34 cellular contexts compared by ENCODE assay signal in genomic region chr16:56012479-56012811, GRCh38.
"Had no signal": no experiment of that assay in that cellular context is flagged by ENCODE, and none has a peak within 500 bp of the region (broad histone marks: within the 10 kb centered on the region; RNA-seq: fewer than 3 reads in every experiment).

No MANE protein-coding gene starts in this region.

- H3K27ac Mint-ChIP-seq: activated B cell treated with CpG ODN at 0.5 μM for 24 hours; activated CD4-positive, alpha-beta memory T cell treated with anti-CD3 and anti-CD28 coated beads for 36 hours; activated CD4-positive, alpha-beta T cell treated with anti-CD3 and anti-CD28 coated beads, Interleukin-2, amount 10 ng/mL, durations not matched to agents 7 days and 5 days; activated CD8-positive, alpha-beta T cell treated with anti-CD3 and anti-CD28 coated beads for 36 hours; activated naive CD4-positive, alpha-beta T cell treated with anti-CD3 and anti-CD28 coated beads, Interleukin-2, amount 10 ng/mL, durations not matched to agents 7 days and 5 days; activated naive CD4-positive, alpha-beta T cell treated with anti-CD3 and anti-CD28 coated beads, Interleukin-2, amount 50 U/mL, for 24 hours; activated naive CD8-positive, alpha-beta T cell; activated naive CD8-positive, alpha-beta T cell treated with anti-CD3 and anti-CD28 coated beads, Interleukin-2, amount 10 ng/mL, durations not matched to agents 7 days and 5 days; activated naive CD8-positive, alpha-beta T cell treated with anti-CD3 and anti-CD28 coated beads, Interleukin-2, amount 50 U/mL, for 24 hours; activated T-cell treated with anti-CD3 and anti-CD28 coated beads, Interleukin-2, amount 50 U/mL, for 24 hours; activated T-helper 2 cell treated with anti-CD3 and anti-CD28 coated beads, Interferon-gamma antibody, Interleukin-2, Interleukin-4, amounts not matched to agents 10 μg/mL and 5 μg/mL and 100 μg/mL, durations not matched to agents 14 hours and 24 hours and 36 hours; brain; T-helper 1 cell treated with Interleukin-12 subunit alpha and Interleukin-12 subunit beta and Interleukin-4 antibody, amounts not matched to agents 30 μg/mL and 1 μg/mL, for 36 hours; T-helper 2 cell treated with Interferon-gamma antibody and Interleukin-4, amounts not matched to agents 5 μg/mL and 100 μg/mL, for 36 hours had no signal

- H3K27ac ChIP-seq: ascending aorta, cardiac muscle cell, VCaP had no signal

- H3K9me3 ChIP-seq: ascending aorta had no signal

- H3K27me3 Mint-ChIP-seq: activated CD4-positive, alpha-beta T cell treated with anti-CD3 and anti-CD28 coated beads, Interleukin-2, amount 10 ng/mL, durations not matched to agents 7 days and 5 days; activated naive CD4-positive, alpha-beta T cell treated with anti-CD3 and anti-CD28 coated beads, Interleukin-2, amount 10 ng/mL, durations not matched to agents 7 days and 5 days had no signal

- FAIRE-seq: bronchial epithelial cell, TTC549 had no signal

- H3K36me3 Mint-ChIP-seq: activated CD4-positive, alpha-beta memory T cell treated with anti-CD3 and anti-CD28 coated beads for 36 hours; activated naive CD4-positive, alpha-beta T cell treated with anti-CD3 and anti-CD28 coated beads, Interleukin-2, amount 10 ng/mL, durations not matched to agents 7 days and 5 days; activated naive CD4-positive, alpha-beta T cell treated with anti-CD3 and anti-CD28 coated beads, Interleukin-2, amount 50 U/mL, for 24 hours; activated naive CD8-positive, alpha-beta T cell; activated naive CD8-positive, alpha-beta T cell treated with anti-CD3 and anti-CD28 coated beads, Interleukin-2, amount 10 ng/mL, durations not matched to agents 7 days and 5 days; brain had no signal

- H3K4me3 ChIP-seq: ascending aorta, cardiac muscle cell had no signal

- H3K27me3 ChIP-seq: ascending aorta, cardiac muscle cell had no signal

- H3K36me3 ChIP-seq: ascending aorta, cardiac muscle cell had no signal

- ATAC-seq: activated CD8-positive, alpha-beta T cell treated with anti-CD3 and anti-CD28 coated beads for 36 hours; activated naive CD8-positive, alpha-beta T cell treated with anti-CD3 and anti-CD28 coated beads, Interleukin-2, amount 50 U/mL, for 24 hours had no signal

- H3K4me1 ChIP-seq: ascending aorta had no signal

- H3K4me3 Mint-ChIP-seq: activated B cell treated with CpG ODN at 0.5 μM for 24 hours; activated CD4-positive, alpha-beta memory T cell treated with anti-CD3 and anti-CD28 coated beads for 36 hours; activated CD4-positive, alpha-beta T cell treated with anti-CD3 and anti-CD28 coated beads, Interleukin-2, amount 10 ng/mL, durations not matched to agents 7 days and 5 days; activated CD8-positive, alpha-beta T cell treated with anti-CD3 and anti-CD28 coated beads for 36 hours; activated naive CD4-positive, alpha-beta T cell treated with anti-CD3 and anti-CD28 coated beads, Interleukin-2, amount 10 ng/mL, durations not matched to agents 7 days and 5 days; activated naive CD4-positive, alpha-beta T cell treated with anti-CD3 and anti-CD28 coated beads, Interleukin-2, amount 50 U/mL, for 24 hours; activated naive CD8-positive, alpha-beta T cell; activated naive CD8-positive, alpha-beta T cell treated with anti-CD3 and anti-CD28 coated beads, Interleukin-2, amount 10 ng/mL, durations not matched to agents 7 days and 5 days; activated naive CD8-positive, alpha-beta T cell treated with anti-CD3 and anti-CD28 coated beads, Interleukin-2, amount 50 U/mL, for 24 hours; activated T-cell treated with anti-CD3 and anti-CD28 coated beads, Interleukin-2, amount 50 U/mL, for 24 hours; brain; central memory CD8-positive, alpha-beta T cell; T-helper 1 cell treated with Interleukin-12 subunit alpha and Interleukin-12 subunit beta and Interleukin-4 antibody, amounts not matched to agents 30 μg/mL and 1 μg/mL, for 36 hours; T-helper 2 cell treated with Interferon-gamma antibody and Interleukin-4, amounts not matched to agents 5 μg/mL and 100 μg/mL, for 36 hours had no signal

- H3K4me1 Mint-ChIP-seq: activated B cell treated with CpG ODN at 0.5 μM for 24 hours; activated CD4-positive, alpha-beta T cell treated with anti-CD3 and anti-CD28 coated beads, Interleukin-2, amount 10 ng/mL, durations not matched to agents 7 days and 5 days; activated naive CD4-positive, alpha-beta T cell treated with anti-CD3 and anti-CD28 coated beads, Interleukin-2, amount 10 ng/mL, durations not matched to agents 7 days and 5 days; activated naive CD4-positive, alpha-beta T cell treated with anti-CD3 and anti-CD28 coated beads, Interleukin-2, amount 50 U/mL, for 24 hours; activated naive CD8-positive, alpha-beta T cell treated with anti-CD3 and anti-CD28 coated beads, Interleukin-2, amount 10 ng/mL, durations not matched to agents 7 days and 5 days; activated naive CD8-positive, alpha-beta T cell treated with anti-CD3 and anti-CD28 coated beads, Interleukin-2, amount 50 U/mL, for 24 hours; brain; central memory CD8-positive, alpha-beta T cell had no signal

- DNase-seq: activated B cell treated with CpG ODN at 0.5 μM for 24 hours; activated CD4-positive, alpha-beta memory T cell treated with anti-CD3 and anti-CD28 coated beads for 36 hours; activated CD4-positive, alpha-beta T cell treated with anti-CD3 and anti-CD28 coated beads for 4 hours; activated CD4-positive, alpha-beta T cell treated with anti-CD3 and anti-CD28 coated beads, Interleukin-2, amount 10 ng/mL, durations not matched to agents 7 days and 5 days; activated CD4-positive, CD25-positive, alpha-beta regulatory T cell treated with anti-CD3 and anti-CD28 coated beads, Interleukin-2, amount 50 U/mL, for 72 hours; activated CD8-positive, alpha-beta memory T cell treated with anti-CD3 and anti-CD28 coated beads, Interleukin-2, amount 50 U/mL, for 4 hours; activated CD8-positive, alpha-beta T cell treated with anti-CD3 and anti-CD28 coated beads for 36 hours; activated effector memory CD4-positive, alpha-beta T cell treated with Interleukin-2 at 50 U/mL for 16 hours; activated gamma-delta T cell; activated naive CD4-positive, alpha-beta T cell treated with anti-CD3 and anti-CD28 coated beads, Interleukin-2, amount 10 ng/mL, durations not matched to agents 7 days and 5 days; activated naive CD4-positive, alpha-beta T cell treated with Interleukin-2 at 50 U/mL for 16 hours; activated naive CD8-positive, alpha-beta T cell treated with anti-CD3 and anti-CD28 coated beads, Interleukin-2, amount 10 ng/mL, durations not matched to agents 7 days and 5 days; activated naive CD8-positive, alpha-beta T cell treated with anti-CD3 and anti-CD28 coated beads, Interleukin-2, amount 50 U/mL, for 24 hours; activated T-cell treated with anti-CD3 and anti-CD28 coated beads, Interleukin-2, amount 50 U/mL, for 24 hours; activated T-cell treated with anti-CD3 and anti-CD28 coated beads, Interleukin-2, amount 50 U/mL, for 48 hours; amygdala; anterior cingulate cortex; caudate nucleus; cerebellar nuclear complex; T-helper 1 cell; T-helper 2 cell; T-helper 9 cell had no signal

- H3K9me3 Mint-ChIP-seq: activated B cell treated with CpG ODN at 0.5 μM for 24 hours; activated CD4-positive, alpha-beta memory T cell treated with anti-CD3 and anti-CD28 coated beads for 36 hours; activated CD4-positive, alpha-beta T cell treated with anti-CD3 and anti-CD28 coated beads, Interleukin-2, amount 10 ng/mL, durations not matched to agents 7 days and 5 days; activated CD8-positive, alpha-beta T cell treated with anti-CD3 and anti-CD28 coated beads for 36 hours; activated naive CD4-positive, alpha-beta T cell treated with anti-CD3 and anti-CD28 coated beads, Interleukin-2, amount 10 ng/mL, durations not matched to agents 7 days and 5 days; activated naive CD4-positive, alpha-beta T cell treated with anti-CD3 and anti-CD28 coated beads, Interleukin-2, amount 50 U/mL, for 24 hours; activated naive CD8-positive, alpha-beta T cell treated with anti-CD3 and anti-CD28 coated beads, Interleukin-2, amount 10 ng/mL, durations not matched to agents 7 days and 5 days; activated naive CD8-positive, alpha-beta T cell treated with anti-CD3 and anti-CD28 coated beads, Interleukin-2, amount 50 U/mL, for 24 hours; activated T-cell treated with anti-CD3 and anti-CD28 coated beads, Interleukin-2, amount 50 U/mL, for 24 hours; activated T-helper 2 cell treated with anti-CD3 and anti-CD28 coated beads, Interferon-gamma antibody, Interleukin-2, Interleukin-4, amounts not matched to agents 10 μg/mL and 5 μg/mL and 100 μg/mL, durations not matched to agents 14 hours and 24 hours and 36 hours; brain; central memory CD8-positive, alpha-beta T cell; T-helper 1 cell treated with Interleukin-12 subunit alpha and Interleukin-12 subunit beta and Interleukin-4 antibody, amounts not matched to agents 30 μg/mL and 1 μg/mL, for 36 hours; T-helper 2 cell treated with Interferon-gamma antibody and Interleukin-4, amounts not matched to agents 5 μg/mL and 100 μg/mL, for 36 hours had no signal
